ENCODE assay signal across 8 cellular contexts in genomic region chr9:126398403-126399058, GRCh38.
DNase-seq lines count a peak whose midpoint lies in the region; ATAC-seq and TF ChIP-seq lines count a peak whose summit lies in the region.

No MANE protein-coding gene starts in this region.

- intact Hi-C loops in CD4-positive, alpha-beta T cell (cut with DNase I, micrococcal nuclease), result loop anchor here (1.0 to 5.0 kb wide), 7 partner anchors 72 to 991 kb away; partner anchors contain the start of gene MVB12B (in 1 of the 2)
- intact Hi-C loops in Right ventricle myocardium superior (cut with DNase I), result loop anchor here (5.0 kb wide), 2 partner anchors 81 to 96 kb away; no protein-coding TSS in a partner anchor
- intact Hi-C loops in upper lobe of right lung (cut with DNase I), result loop anchor here (10.0 kb wide), 1 partner anchor 74 kb away; the partner anchor contains the start of gene MVB12B

- no peak for ATAC-seq in CD4-positive, alpha-beta T cell (ENCODE audit: poor library complexity)
- ATAC-seq in Right ventricle myocardium superior (ENCODE audit: poor library complexity), result peak; percentile 95
- ATAC-seq in upper lobe of right lung, result peak; percentile 91
- no peak for ATAC-seq in GM18517 (IDR thresholded peaks at IDR 0.05; ENCODE audit: unreplicated experiment)

- peak; percentile 39 to 79 (median 64) for DNase-seq in CD4-positive, alpha-beta T cell
- peak; percentile 72 for DNase-seq in HK-2 (ENCODE audit: unreplicated experiment)
- DNase-seq in SKM-1 treated with dmso at 0.1 percent for 144 hours (lab: John Stamatoyannopoulos, UW; ENCODE audit: unreplicated experiment), result peak; percentile 6
- DNase-seq in activated naive CD4-positive, alpha-beta T cell treated with anti-CD3 and anti-CD28 coated beads, Interleukin-2, amount 50 U/mL, for 16 hours, result peak; percentile 72
- DNase-seq in Right ventricle myocardium superior, result peak; percentile 90
- DNase-seq in progenitor cell of endocrine pancreas (ENCODE audit: low spot score, unreplicated experiment), result peak; percentile 82
- peak; percentile 89 for DNase-seq in upper lobe of right lung

- H3K27me3 Mint-ChIP-seq in CD4-positive, alpha-beta T cell, result no peaks in the 10 kb centered on the region
- no peaks in the 10 kb centered on the region for H3K27me3 Mint-ChIP-seq in progenitor cell of endocrine pancreas

- CTCF ChIA-PET in CD4-positive, alpha-beta T cell (lab: Charles Lee), result interaction anchor here (0.7 to 1.3 kb wide), 13 partner anchors 9 to 880 kb away, joined by 3 to 11 read pairs (median 4); no protein-coding TSS in a partner anchor

- no peak overlapping the region for H3K27ac ChIP-seq in CD4-positive, alpha-beta T cell (ENCODE audit: low read depth, low read length)
- H3K27ac ChIP-seq in upper lobe of right lung, result no peak overlapping the region

- H3K27ac Mint-ChIP-seq in CD4-positive, alpha-beta T cell, result peak overlapping the region; percentile 85
- peak overlapping the region; percentile 73 for H3K27ac Mint-ChIP-seq in progenitor cell of endocrine pancreas

- peaks cover 58% of the 10 kb centered on the region for H3K4me1 Mint-ChIP-seq in CD4-positive, alpha-beta T cell (ENCODE audit: low read depth)
- H3K4me1 Mint-ChIP-seq in progenitor cell of endocrine pancreas (ENCODE audit: low read depth), result no peaks in the 10 kb centered on the region

- peak; percentile 96 for TF ChIP-seq CTCF in CD4-positive, alpha-beta T cell (IDR thresholded peaks at IDR 0.05)
- TF ChIP-seq CTCF in progenitor cell of endocrine pancreas (IDR thresholded peaks at IDR 0.05; ENCODE audit: unreplicated experiment) (peak; percentile 98), upper lobe of right lung (IDR thresholded peaks at IDR 0.05) (peak; percentile 99)

- H3K9me3 ChIP-seq in CD4-positive, alpha-beta T cell (ENCODE audit: control insufficient read depth, low read length), result no peaks in the 10 kb centered on the region
- no peaks in the 10 kb centered on the region for H3K9me3 ChIP-seq in upper lobe of right lung

- POLR2A ChIA-PET in CD4-positive, alpha-beta T cell (lab: Charles Lee), result interaction anchor here (0.6 to 2.9 kb wide), 5 partner anchors 25 to 96 kb away, joined by 3 to 19 read pairs (median 4); no protein-coding TSS in a partner anchor

- peaks cover 14% of the 10 kb centered on the region for H3K36me3 Mint-ChIP-seq in CD4-positive, alpha-beta T cell (ENCODE audit: low read depth)
- peaks cover 12% of the 10 kb centered on the region for H3K36me3 Mint-ChIP-seq in progenitor cell of endocrine pancreas (ENCODE audit: insufficient read depth)

- H3K4me1 ChIP-seq in upper lobe of right lung, result peaks cover 24% of the 10 kb centered on the region

- peaks cover 27% of the 10 kb centered on the region for H3K36me3 ChIP-seq in upper lobe of right lung

- no peaks in the 10 kb centered on the region for H3K9me3 Mint-ChIP-seq in CD4-positive, alpha-beta T cell
- no peaks in the 10 kb centered on the region for H3K9me3 Mint-ChIP-seq in progenitor cell of endocrine pancreas (ENCODE audit: low read depth)

- H3K4me3 ChIP-seq in upper lobe of right lung, result no peak overlapping the region

- H3K4me3 Mint-ChIP-seq in CD4-positive, alpha-beta T cell, result peak overlapping the region; percentile 48
- no peak overlapping the region for H3K4me3 Mint-ChIP-seq in progenitor cell of endocrine pancreas (ENCODE audit: low read depth)

- no peaks in the 10 kb centered on the region for H3K27me3 ChIP-seq in CD4-positive, alpha-beta T cell (ENCODE audit: control insufficient read depth, insufficient read depth, low read length)
- no peaks in the 10 kb centered on the region for H3K27me3 ChIP-seq in upper lobe of right lung

Comparison
In these comparisons a context has a peak if more than half of its experiments do, and no peak if none do; other contexts are left out.
1. ATAC-seq: peak in Right ventricle myocardium superior (single experiment) and upper lobe of right lung (single experiment); none in CD4-positive, alpha-beta T cell (single experiment) and GM18517 (single experiment).
2. DNase-seq: peak in every context shown above with its lines; median percentile 90 in Right ventricle myocardium superior; 89 in upper lobe of right lung; 82 in progenitor cell of endocrine pancreas; 72 in HK-2; 72 in activated naive CD4-positive, alpha-beta T cell treated with anti-CD3 and anti-CD28 coated beads, Interleukin-2, amount 50 U/mL, for 16 hours; 64 in CD4-positive, alpha-beta T cell; 6 in SKM-1 treated with dmso at 0.1 percent for 144 hours.
3. Peak in every context shown above with its lines, with median percentiles within 50 percentile points of each other: CTCF ChIP-seq.